Comparison of ENCODE assay signal across 1 cellular context in the genomic region with DNA sequence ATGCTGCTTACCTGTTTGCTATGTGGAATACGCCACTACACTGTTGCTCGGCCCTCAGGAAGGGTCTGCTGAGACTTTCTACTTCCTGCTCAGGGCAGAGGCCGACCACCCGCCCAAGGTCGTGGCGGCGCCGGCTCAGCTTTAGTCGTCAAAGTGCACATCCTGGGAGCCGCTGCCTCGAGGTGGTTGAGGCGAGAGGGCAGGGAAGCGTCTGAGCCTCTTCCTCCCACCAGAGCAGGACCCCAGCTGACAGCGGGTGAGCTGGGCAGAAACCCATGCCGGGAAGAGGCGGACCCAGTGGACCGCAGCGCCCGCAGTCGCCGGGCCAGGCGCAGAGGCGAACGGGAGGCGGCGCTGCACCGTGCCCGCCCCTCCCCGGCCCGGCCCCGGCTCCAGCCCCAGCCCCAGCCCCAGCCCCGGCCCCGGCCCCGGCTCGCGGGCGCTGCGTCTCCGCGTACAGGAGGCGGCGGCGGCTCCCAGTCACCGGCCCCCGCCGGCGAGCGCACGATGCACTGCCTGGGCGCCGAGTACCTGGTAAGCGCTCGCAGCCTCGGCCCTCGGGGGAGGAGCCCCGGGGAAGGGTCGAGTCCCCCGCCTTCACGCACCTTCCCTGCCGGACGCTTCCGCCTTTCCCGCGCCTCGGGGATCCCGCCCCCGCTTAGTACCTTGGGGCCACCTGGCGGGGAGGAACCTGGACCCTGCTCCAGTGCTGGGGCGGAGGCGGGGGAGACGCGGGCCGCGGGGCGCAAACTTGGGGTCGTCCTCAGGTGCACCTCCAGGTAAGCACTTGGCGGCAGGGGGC.
A peak's percentile ranks its signal among the peaks of the same experiment; 100 is the strongest.
TF ChIP-seq lines count a peak whose summit lies in the region.

Gene SLC44A3, plus strand, starts transcription at position 413 of the 802 bp plus-strand sequence. Its CDS starts 95 bp downstream, at position 508.

TF ChIP-seq in HepG2, 621 proteins besides CTCF, POLR2A, EP300 and RAD21 (continued from another document and continues in another):
- TF ChIP-seq, protein P1, sequence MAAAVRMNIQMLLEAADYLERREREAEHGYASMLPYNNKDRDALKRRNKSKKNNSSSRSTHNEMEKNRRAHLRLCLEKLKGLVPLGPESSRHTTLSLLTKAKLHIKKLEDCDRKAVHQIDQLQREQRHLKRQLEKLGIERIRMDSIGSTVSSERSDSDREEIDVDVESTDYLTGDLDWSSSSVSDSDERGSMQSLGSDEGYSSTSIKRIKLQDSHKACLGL (CRISPR knock-in tag; IDR thresholded peaks at IDR 0.05): 0 out of 2 replicates have a peak, but pooled peaks have one; percentile 21
- no peak for TF ChIP-seq GLI4 (CRISPR knock-in tag; IDR thresholded peaks at IDR 0.05; ENCODE audit: borderline replicate concordance)
- TF ChIP-seq, protein P2, sequence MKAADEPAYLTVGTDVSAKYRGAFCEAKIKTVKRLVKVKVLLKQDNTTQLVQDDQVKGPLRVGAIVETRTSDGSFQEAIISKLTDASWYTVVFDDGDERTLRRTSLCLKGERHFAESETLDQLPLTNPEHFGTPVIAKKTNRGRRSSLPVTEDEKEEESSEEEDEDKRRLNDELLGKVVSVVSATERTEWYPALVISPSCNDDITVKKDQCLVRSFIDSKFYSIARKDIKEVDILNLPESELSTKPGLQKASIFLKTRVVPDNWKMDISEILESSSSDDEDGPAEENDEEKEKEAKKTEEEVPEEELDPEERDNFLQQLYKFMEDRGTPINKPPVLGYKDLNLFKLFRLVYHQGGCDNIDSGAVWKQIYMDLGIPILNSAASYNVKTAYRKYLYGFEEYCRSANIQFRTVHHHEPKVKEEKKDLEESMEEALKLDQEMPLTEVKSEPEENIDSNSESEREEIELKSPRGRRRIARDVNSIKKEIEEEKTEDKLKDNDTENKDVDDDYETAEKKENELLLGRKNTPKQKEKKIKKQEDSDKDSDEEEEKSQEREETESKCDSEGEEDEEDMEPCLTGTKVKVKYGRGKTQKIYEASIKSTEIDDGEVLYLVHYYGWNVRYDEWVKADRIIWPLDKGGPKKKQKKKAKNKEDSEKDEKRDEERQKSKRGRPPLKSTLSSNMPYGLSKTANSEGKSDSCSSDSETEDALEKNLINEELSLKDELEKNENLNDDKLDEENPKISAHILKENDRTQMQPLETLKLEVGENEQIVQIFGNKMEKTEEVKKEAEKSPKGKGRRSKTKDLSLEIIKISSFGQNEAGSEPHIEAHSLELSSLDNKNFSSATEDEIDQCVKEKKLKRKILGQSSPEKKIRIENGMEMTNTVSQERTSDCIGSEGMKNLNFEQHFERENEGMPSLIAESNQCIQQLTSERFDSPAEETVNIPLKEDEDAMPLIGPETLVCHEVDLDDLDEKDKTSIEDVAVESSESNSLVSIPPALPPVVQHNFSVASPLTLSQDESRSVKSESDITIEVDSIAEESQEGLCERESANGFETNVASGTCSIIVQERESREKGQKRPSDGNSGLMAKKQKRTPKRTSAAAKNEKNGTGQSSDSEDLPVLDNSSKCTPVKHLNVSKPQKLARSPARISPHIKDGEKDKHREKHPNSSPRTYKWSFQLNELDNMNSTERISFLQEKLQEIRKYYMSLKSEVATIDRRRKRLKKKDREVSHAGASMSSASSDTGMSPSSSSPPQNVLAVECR (CRISPR knock-in tag; IDR thresholded peaks at IDR 0.05; ENCODE audit: borderline replicate concordance): peak; percentile 58; the same call in 1 of the 2 replicates
- 0 out of 2 replicates have a peak, but pooled peaks have one; percentile 14 for TF ChIP-seq ZBTB43 (CRISPR knock-in tag; conservative IDR thresholded peaks at IDR 0.05)
- 0 out of 2 replicates have a peak, but pooled peaks have one; percentile 38 for TF ChIP-seq ZNF749 (CRISPR knock-in tag; IDR thresholded peaks at IDR 0.05; ENCODE audit: borderline replicate concordance)
- TF ChIP-seq GZF1 (CRISPR knock-in tag; IDR thresholded peaks at IDR 0.05): peak; percentile 92; the same call in 1 of the 2 replicates
- no peak for TF ChIP-seq ZNF513 (CRISPR knock-in tag; conservative IDR thresholded peaks at IDR 0.05)
- TF ChIP-seq RFXAP (CRISPR knock-in tag; IDR thresholded peaks at IDR 0.05; ENCODE audit: borderline replicate concordance): peak; percentile 37; the same call in 1 of the 2 replicates
- TF ChIP-seq ARID2 (CRISPR knock-in tag; IDR thresholded peaks at IDR 0.05; ENCODE audit: borderline replicate concordance): peak; percentile 75
- TF ChIP-seq ZFP1 (CRISPR knock-in tag; IDR thresholded peaks at IDR 0.05): no peak
- TF ChIP-seq HINFP (CRISPR knock-in tag; IDR thresholded peaks at IDR 0.05; ENCODE audit: low read depth): peak; percentile 53; the same call in 1 of the 2 replicates
- TF ChIP-seq ASH2L (IDR thresholded peaks at IDR 0.05; ENCODE audit: insufficient read length, low read depth, low read length): peak; percentile 52
- TF ChIP-seq TAF1 (CRISPR knock-in tag; IDR thresholded peaks at IDR 0.05): peak; percentile 56
- TF ChIP-seq TFDP1 (CRISPR knock-in tag; IDR thresholded peaks at IDR 0.05; ENCODE audit: borderline replicate concordance): peak; percentile 77; the same call in 1 of the 2 replicates
- TF ChIP-seq BRD4 (CRISPR knock-in tag; IDR thresholded peaks at IDR 0.05): no peak
- peak; percentile 40; the same call in 1 of the 3 replicates for TF ChIP-seq MXI1 (IDR thresholded peaks at IDR 0.05; ENCODE audit: borderline replicate concordance, low read depth, low read length)
- 0 out of 2 replicates have a peak, but pooled peaks have one; percentile 11 for TF ChIP-seq THRA (CRISPR knock-in tag; IDR thresholded peaks at IDR 0.05; ENCODE audit: borderline replicate concordance)
- 0 out of 2 replicates have a peak, but pooled peaks have one; percentile 37 for TF ChIP-seq ZNF430 (CRISPR knock-in tag; IDR thresholded peaks at IDR 0.05)
- TF ChIP-seq CCDC6 (CRISPR knock-in tag; IDR thresholded peaks at IDR 0.05): peak; percentile 59; the same call in 1 of the 2 replicates
- TF ChIP-seq ZFX (CRISPR knock-in tag; IDR thresholded peaks at IDR 0.05; ENCODE audit: low read depth): peak; percentile 74
- TF ChIP-seq ZNF563 (CRISPR knock-in tag; IDR thresholded peaks at IDR 0.05): 0 out of 2 replicates have a peak, but pooled peaks have one; percentile 20
- 0 out of 2 replicates have a peak, but pooled peaks have one; percentile 16 for TF ChIP-seq CSRNP1 (CRISPR knock-in tag; IDR thresholded peaks at IDR 0.05)
- TF ChIP-seq ZNF205 (CRISPR knock-in tag; IDR thresholded peaks at IDR 0.05): peak; percentile 98
- TF ChIP-seq CBX5 (CRISPR knock-in tag; IDR thresholded peaks at IDR 0.05; ENCODE audit: borderline replicate concordance): 0 out of 2 replicates have a peak, but pooled peaks have one; percentile 15
- peak; percentile 77; the same call in 1 of the 2 replicates for TF ChIP-seq REPIN1 (CRISPR knock-in tag; IDR thresholded peaks at IDR 0.05; ENCODE audit: borderline replicate concordance, low read depth)
- no peak for TF ChIP-seq ZBTB20 (CRISPR knock-in tag; IDR thresholded peaks at IDR 0.05; ENCODE audit: borderline replicate concordance, low read depth)
- 0 out of 2 replicates have a peak, but pooled peaks have one; percentile 18 for TF ChIP-seq SMYD3 (CRISPR knock-in tag; IDR thresholded peaks at IDR 0.05)
- 0 out of 2 replicates have a peak, but pooled peaks have one; percentile 19 for TF ChIP-seq ZNF543 (CRISPR knock-in tag; IDR thresholded peaks at IDR 0.05)
- peak; percentile 42; the same call in 1 of the 2 replicates for TF ChIP-seq KDM5B (CRISPR knock-in tag; IDR thresholded peaks at IDR 0.05; ENCODE audit: borderline replicate concordance)
- TF ChIP-seq SNAI1 (CRISPR knock-in tag; IDR thresholded peaks at IDR 0.05; ENCODE audit: borderline replicate concordance): 0 out of 2 replicates have a peak, but pooled peaks have one; percentile 48
- no peak for TF ChIP-seq ZNF562 (CRISPR knock-in tag; IDR thresholded peaks at IDR 0.05; ENCODE audit: borderline replicate concordance)
- TF ChIP-seq, protein P3, sequence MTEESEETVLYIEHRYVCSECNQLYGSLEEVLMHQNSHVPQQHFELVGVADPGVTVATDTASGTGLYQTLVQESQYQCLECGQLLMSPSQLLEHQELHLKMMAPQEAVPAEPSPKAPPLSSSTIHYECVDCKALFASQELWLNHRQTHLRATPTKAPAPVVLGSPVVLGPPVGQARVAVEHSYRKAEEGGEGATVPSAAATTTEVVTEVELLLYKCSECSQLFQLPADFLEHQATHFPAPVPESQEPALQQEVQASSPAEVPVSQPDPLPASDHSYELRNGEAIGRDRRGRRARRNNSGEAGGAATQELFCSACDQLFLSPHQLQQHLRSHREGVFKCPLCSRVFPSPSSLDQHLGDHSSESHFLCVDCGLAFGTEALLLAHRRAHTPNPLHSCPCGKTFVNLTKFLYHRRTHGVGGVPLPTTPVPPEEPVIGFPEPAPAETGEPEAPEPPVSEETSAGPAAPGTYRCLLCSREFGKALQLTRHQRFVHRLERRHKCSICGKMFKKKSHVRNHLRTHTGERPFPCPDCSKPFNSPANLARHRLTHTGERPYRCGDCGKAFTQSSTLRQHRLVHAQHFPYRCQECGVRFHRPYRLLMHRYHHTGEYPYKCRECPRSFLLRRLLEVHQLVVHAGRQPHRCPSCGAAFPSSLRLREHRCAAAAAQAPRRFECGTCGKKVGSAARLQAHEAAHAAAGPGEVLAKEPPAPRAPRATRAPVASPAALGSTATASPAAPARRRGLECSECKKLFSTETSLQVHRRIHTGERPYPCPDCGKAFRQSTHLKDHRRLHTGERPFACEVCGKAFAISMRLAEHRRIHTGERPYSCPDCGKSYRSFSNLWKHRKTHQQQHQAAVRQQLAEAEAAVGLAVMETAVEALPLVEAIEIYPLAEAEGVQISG (CRISPR knock-in tag; IDR thresholded peaks at IDR 0.05): peak; percentile 67
- no peak for TF ChIP-seq ZNF75D (CRISPR knock-in tag; IDR thresholded peaks at IDR 0.05; ENCODE audit: borderline replicate concordance)
- no peak for TF ChIP-seq KLF12 (CRISPR knock-in tag; IDR thresholded peaks at IDR 0.05; ENCODE audit: borderline replicate concordance)
- no peak for TF ChIP-seq NONO (IDR thresholded peaks at IDR 0.05)
- TF ChIP-seq NONO (CRISPR knock-in tag; conservative IDR thresholded peaks at IDR 0.05): peak; percentile 52; the same call in 1 of the 2 replicates
